Comparison of ENCODE assay signal across 18 cellular contexts in the genomic region with DNA sequence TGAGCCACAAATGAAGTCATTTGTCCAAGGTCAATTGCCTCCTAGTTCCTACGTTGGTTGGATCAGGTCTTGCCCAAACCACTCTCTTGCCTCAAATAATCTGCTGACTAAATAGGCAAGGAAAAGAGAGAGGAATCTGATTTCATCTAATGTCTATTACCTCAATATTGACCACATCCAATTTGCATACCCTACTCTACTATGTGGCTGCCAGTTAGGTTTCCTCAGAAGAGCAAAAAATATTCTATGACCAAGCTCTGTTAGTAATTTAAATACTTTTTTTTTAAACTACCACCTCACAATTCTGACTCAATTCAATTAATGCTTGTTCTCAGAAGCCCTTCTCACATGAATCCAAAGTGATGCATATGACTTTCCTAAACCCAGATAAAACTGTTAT.
"Had no signal": no experiment of that assay in that cellular context is flagged by ENCODE, and none has a peak within 500 bp of the region (broad histone marks: within the 10 kb centered on the region; RNA-seq: fewer than 3 reads in every experiment).

No MANE protein-coding gene starts in this region.

- ATAC-seq: body of pancreas, heart left ventricle, left cardiac atrium, sciatic nerve had no signal

- H3K4me1 Mint-ChIP-seq: neural crest cell had no signal

- H3K9me3 Mint-ChIP-seq: activated naive CD8-positive, alpha-beta T cell treated with anti-CD3 and anti-CD28 coated beads, Interleukin-2, amount 10 ng/mL, durations not matched to agents 7 days and 5 days; activated T-helper 1 cell treated with anti-CD3 and anti-CD28 coated beads, Interleukin-12 subunit alpha, Interleukin-12 subunit beta, Interleukin-2, Interleukin-4 antibody, amounts not matched to agents 30 ng/mL and 10 ng/mL and 1 ng/mL, durations not matched to agents 14 hours and 24 hours and 36 hours; neural crest cell; type B pancreatic cell had no signal

- H3K4me2 ChIP-seq: smooth muscle cell had no signal

- H3K4me3 Mint-ChIP-seq: activated naive CD8-positive, alpha-beta T cell treated with anti-CD3 and anti-CD28 coated beads, Interleukin-2, amount 10 ng/mL, durations not matched to agents 7 days and 5 days; activated T-helper 1 cell treated with anti-CD3 and anti-CD28 coated beads, Interleukin-12 subunit alpha, Interleukin-12 subunit beta, Interleukin-2, Interleukin-4 antibody, amounts not matched to agents 30 ng/mL and 10 ng/mL and 1 ng/mL, durations not matched to agents 14 hours and 24 hours and 36 hours; neural crest cell; type B pancreatic cell had no signal

- H3K27ac Mint-ChIP-seq: activated naive CD8-positive, alpha-beta T cell treated with anti-CD3 and anti-CD28 coated beads, Interleukin-2, amount 10 ng/mL, durations not matched to agents 7 days and 5 days; type B pancreatic cell had no signal

- H3K27me3 ChIP-seq: body of pancreas, cardiac muscle cell, vagina had no signal

- DNase-seq: activated naive CD8-positive, alpha-beta T cell treated with anti-CD3 and anti-CD28 coated beads, Interleukin-2, amount 10 ng/mL, durations not matched to agents 7 days and 5 days; body of pancreas; cortex of kidney; heart left ventricle; left cardiac atrium; posterior cingulate gyrus; stimulated activated CD4-positive, alpha-beta T cell treated with anti-CD3 and anti-CD28 coated beads, Interleukin-15, amount 100 ng/mL, for 24 hours; stimulated activated naive CD4-positive, alpha-beta T cell treated with Interleukin-2 at 50 U/mL for 16 hours; T1000 had no signal

- H3K4me3 ChIP-seq: body of pancreas, cardiac muscle cell, heart left ventricle, smooth muscle cell, thoracic aorta, vagina had no signal

- H3K4me1 ChIP-seq: body of pancreas, heart left ventricle, vagina had no signal

- H3K9me3 ChIP-seq: body of pancreas, heart left ventricle, thoracic aorta, vagina had no signal

- H3K27me3 Mint-ChIP-seq: activated naive CD8-positive, alpha-beta T cell treated with anti-CD3 and anti-CD28 coated beads, Interleukin-2, amount 10 ng/mL, durations not matched to agents 7 days and 5 days; type B pancreatic cell had no signal

- H3K27ac ChIP-seq: body of pancreas, cardiac muscle cell, epithelial cell of prostate, heart left ventricle, thoracic aorta, vagina had no signal
